In genomic region chr10:47894571-47894970, GRCh38 we compare ENCODE assay signal across 9 cellular contexts. TPM values are rescaled to one million over a fixed set of nuclear protein-coding genes. Genes with fewer than 3 reads are reported as not detected.
"Had no signal": no experiment of that assay in that cellular context is flagged by ENCODE, and none has a peak within 500 bp of the region (broad histone marks: within the 10 kb centered on the region; RNA-seq: fewer than 3 reads in every experiment).

No MANE protein-coding gene starts in this region.

RNA-seq across cellular contexts. Expression of gene NPY4R2, which starts 23.9 kb away (rescaled TPM):
- total RNA-seq: dermis blood vessel endothelial cell, gastrocnemius medialis, left ventricle myocardium superior, mononuclear cell, osteocyte, thoracic aorta, tibial nerve, ureter had no signal
- polyA plus RNA-seq: neural cell had no signal
